Comparison of ENCODE assay signal across 1 cellular context in genomic region chr17:76439314-76439928, GRCh38.
TF ChIP-seq lines count a peak whose summit lies in the region.

No MANE protein-coding gene starts in this region.

TF ChIP-seq in HepG2, 621 proteins besides CTCF, POLR2A, EP300 and RAD21:
- TF ChIP-seq PRDM15 (CRISPR knock-in tag; IDR thresholded peaks at IDR 0.05) (no peak), HNF1A (IDR thresholded peaks at IDR 0.05; ENCODE audit: low read depth) (no peak), HNF1A (CRISPR knock-in tag; IDR thresholded peaks at IDR 0.05; ENCODE audit: borderline replicate concordance) (no peak), ZNF850 (CRISPR knock-in tag; conservative IDR thresholded peaks at IDR 0.05) (no peak), ZBTB4 (CRISPR knock-in tag; IDR thresholded peaks at IDR 0.05; ENCODE audit: borderline replicate concordance) (0 out of 2 replicates have a peak, but pooled peaks have one; percentile 1), ZBTB33 (CRISPR knock-in tag; IDR thresholded peaks at IDR 0.05) (peak; percentile 86), ARID5B (CRISPR knock-in tag; IDR thresholded peaks at IDR 0.05) (no peak)
